ENCODE assay signal across 21 cellular contexts in the genomic region with DNA sequence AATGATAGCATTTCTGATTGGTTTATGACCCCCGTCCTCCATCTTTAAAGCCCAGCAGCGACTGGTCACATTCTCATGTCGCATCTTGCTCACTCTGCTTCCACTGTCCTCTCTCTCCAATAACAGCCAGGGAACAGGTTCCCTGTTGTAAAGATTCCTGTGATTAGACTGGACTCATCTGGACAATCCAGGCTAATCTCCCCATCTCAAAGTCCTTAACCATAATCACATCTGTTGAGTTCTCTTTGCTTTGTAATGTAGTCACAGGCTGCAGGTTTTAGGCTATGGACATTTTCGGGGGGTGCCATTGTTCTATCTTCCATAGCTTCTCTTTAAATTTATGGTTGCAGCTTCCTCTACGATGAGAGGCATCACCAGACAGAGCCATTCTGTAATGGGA.
DNase-seq lines count a peak whose midpoint lies in the region; ATAC-seq, FAIRE-seq and TF ChIP-seq lines count a peak whose summit lies in the region.
"Had no signal": no experiment of that assay in that cellular context is flagged by ENCODE, and none has a peak within 500 bp of the region (broad histone marks: within the 10 kb centered on the region; RNA-seq: fewer than 3 reads in every experiment).

No MANE protein-coding gene starts in this region.

- H3K27me3 Mint-ChIP-seq in GM23338 (ENCODE audit: insufficient read depth, low read depth, poor library complexity) (no peaks in the 10 kb centered on the region), neural progenitor cell (ENCODE audit: insufficient read depth, low read depth) (peaks cover 3% of the 10 kb centered on the region), WTC11 (ENCODE audit: low read depth) (no peaks in the 10 kb centered on the region)

- H2AFZ ChIP-seq in GM23338: peak overlapping the region; percentile 59; the same call in 1 of the 2 replicates
- peak overlapping the region; percentile 21 for H2AFZ ChIP-seq in neural progenitor cell (replicated peaks)

- H3K36me3 Mint-ChIP-seq in GM23338 (ENCODE audit: low read depth) (no peaks in the 10 kb centered on the region), neural progenitor cell (no peaks in the 10 kb centered on the region), WTC11 (no peaks in the 10 kb centered on the region)
- H3K36me3 Mint-ChIP-seq: CD4-positive, CD25-positive, alpha-beta regulatory T cell; IgD-negative memory B cell had no signal

- H3K4me3 ChIP-seq in GM23338: no peak overlapping the region
- H3K4me3 ChIP-seq in neural progenitor cell: no peak overlapping the region

- H3K79me2 ChIP-seq in GM23338 (replicated peaks; ENCODE audit: insufficient read depth): no peaks in the 10 kb centered on the region
- H3K79me2 ChIP-seq in neural progenitor cell (ENCODE audit: low read depth): no peaks in the 10 kb centered on the region

- H3K4me1 ChIP-seq in GM23338 (ENCODE audit: insufficient read depth) (no peaks in the 10 kb centered on the region), neural progenitor cell (peaks cover 4% of the 10 kb centered on the region)
- H3K4me1 ChIP-seq: BE2C, Caco-2 had no signal

- no peak overlapping the region for H3K27ac ChIP-seq in GM23338 (ENCODE audit: low read depth)
- no peak overlapping the region for H3K27ac ChIP-seq in neural progenitor cell

- POLR2A ChIA-PET in WTC11 (lab: Charles Lee): no interaction called here

- no peaks in the 10 kb centered on the region for H3F3A ChIP-seq in GM23338 (replicated peaks; ENCODE audit: low read depth)
- H3F3A ChIP-seq in neural progenitor cell (ENCODE audit: low read depth): no peaks in the 10 kb centered on the region

- ATAC-seq in GM23338: no peak
- no peak for ATAC-seq in WTC11
- ATAC-seq: HepG2 had no signal

- H4K20me1 ChIP-seq in GM23338 (replicated peaks; ENCODE audit: insufficient read depth): no peaks in the 10 kb centered on the region
- no peaks in the 10 kb centered on the region for H4K20me1 ChIP-seq in neural progenitor cell (ENCODE audit: low read depth)

- H3K4me3 Mint-ChIP-seq in GM23338 (no peak overlapping the region), neural progenitor cell (no peak overlapping the region), WTC11 (no peak overlapping the region)
- H3K4me3 Mint-ChIP-seq: CD4-positive, CD25-positive, alpha-beta regulatory T cell; H9; IgD-negative memory B cell had no signal

- DNase-seq in D721Med (ENCODE audit: insufficient read length, low spot score) (no peak), GM23338 (ENCODE audit: low spot score) (no peak), SK-N-DZ (ENCODE audit: low spot score) (peak; percentile 87), neural progenitor cell (ENCODE audit: low spot score) (no peak), WTC11 (ENCODE audit: low spot score) (no peak), NCI-H2107 (lab: John Stamatoyannopoulos, UW) (no peak)
- DNase-seq: ACHN; BE2C; C1 segment of cervical spinal cord; Caco-2; CD4-positive, CD25-positive, alpha-beta regulatory T cell; DMS153; DMS79; GDM1; GOT3; H9 had no signal

- H3K9me3 Mint-ChIP-seq in GM23338 (no peaks in the 10 kb centered on the region), neural progenitor cell (no peaks in the 10 kb centered on the region), WTC11 (no peaks in the 10 kb centered on the region)
- H3K9me3 Mint-ChIP-seq: H9, IgD-negative memory B cell had no signal

- H3K27me3 ChIP-seq in GM23338 (ENCODE audit: insufficient read depth) (no peaks in the 10 kb centered on the region), neural progenitor cell (no peaks in the 10 kb centered on the region)
- H3K27me3 ChIP-seq: BE2C had no signal

- no peak overlapping the region for H3K27ac Mint-ChIP-seq in GM23338
- H3K27ac Mint-ChIP-seq in neural progenitor cell: no peak overlapping the region
- no peak overlapping the region for H3K27ac Mint-ChIP-seq in WTC11
- H3K27ac Mint-ChIP-seq: CD4-positive, CD25-positive, alpha-beta regulatory T cell; H9; IgD-negative memory B cell had no signal

- H3K9ac ChIP-seq in neural progenitor cell: no peak overlapping the region

- H3K36me3 ChIP-seq in GM23338 (ENCODE audit: insufficient read depth) (no peaks in the 10 kb centered on the region), neural progenitor cell (no peaks in the 10 kb centered on the region)
- H3K36me3 ChIP-seq: BE2C had no signal

- H3K4me1 Mint-ChIP-seq in GM23338 (no peaks in the 10 kb centered on the region), neural progenitor cell (peaks cover 8% of the 10 kb centered on the region), WTC11 (no peaks in the 10 kb centered on the region)
- H3K4me1 Mint-ChIP-seq: CD4-positive, CD25-positive, alpha-beta regulatory T cell; H9; IgD-negative memory B cell had no signal

- CTCF ChIA-PET in WTC11 (lab: Charles Lee): no interaction called here

- FAIRE-seq in D721Med (lab: Jason Lieb, UNC): peak; percentile 48
- FAIRE-seq: A204.1, GM12892, GM18507, HepG2 had no signal

- TF ChIP-seq CTCF in D721Med (IDR thresholded peaks at IDR 0.05; ENCODE audit: insufficient read depth, missing control alignments): no peak
- no peak for TF ChIP-seq CTCF in GM23338 (conservative IDR thresholded peaks at IDR 0.05; ENCODE audit: low read depth in 2 of 2)
- no peak for TF ChIP-seq CTCF in neural progenitor cell (IDR thresholded peaks at IDR 0.05)
- TF ChIP-seq CTCF in WTC11 (IDR thresholded peaks at IDR 0.05): no peak

- H3K4me2 ChIP-seq in GM23338: no peak overlapping the region
- H3K4me2 ChIP-seq in neural progenitor cell: no peak overlapping the region

- H3K9me3 ChIP-seq in neural progenitor cell (ENCODE audit: low read depth): no peaks in the 10 kb centered on the region
- H3K9me3 ChIP-seq: BE2C, Caco-2 had no signal

- H3K9me2 ChIP-seq in GM23338 (ENCODE audit: insufficient read depth): no peaks in the 10 kb centered on the region

TF ChIP-seq in GM23338, 12 proteins besides CTCF, POLR2A, EP300 and RAD21 (continues in another document):
- TF ChIP-seq REST (IDR thresholded peaks at IDR 0.05; ENCODE audit: unreplicated experiment) (no peak), ZNF331 (CRISPR knock-in tag; IDR thresholded peaks at IDR 0.05; ENCODE audit: low read depth) (no peak), CREB1 (CRISPR knock-in tag; IDR thresholded peaks at IDR 0.05; ENCODE audit: low read depth) (no peak), EZH2phosphoT487 (IDR thresholded peaks at IDR 0.05; ENCODE audit: unreplicated experiment) (no peak)

TF ChIP-seq in WTC11, 78 proteins besides CTCF, POLR2A, EP300 and RAD21 (continues in another document):
- TF ChIP-seq ZNF121 (CRISPR knock-in tag; IDR thresholded peaks at IDR 0.05) (no peak), NFE2L1 (CRISPR knock-in tag; IDR thresholded peaks at IDR 0.05) (no peak), ZNF263 (CRISPR knock-in tag; IDR thresholded peaks at IDR 0.05; ENCODE audit: low read depth) (no peak), KAT7 (CRISPR knock-in tag; IDR thresholded peaks at IDR 0.05; ENCODE audit: borderline replicate concordance) (no peak)
- TF ChIP-seq, protein P1, sequence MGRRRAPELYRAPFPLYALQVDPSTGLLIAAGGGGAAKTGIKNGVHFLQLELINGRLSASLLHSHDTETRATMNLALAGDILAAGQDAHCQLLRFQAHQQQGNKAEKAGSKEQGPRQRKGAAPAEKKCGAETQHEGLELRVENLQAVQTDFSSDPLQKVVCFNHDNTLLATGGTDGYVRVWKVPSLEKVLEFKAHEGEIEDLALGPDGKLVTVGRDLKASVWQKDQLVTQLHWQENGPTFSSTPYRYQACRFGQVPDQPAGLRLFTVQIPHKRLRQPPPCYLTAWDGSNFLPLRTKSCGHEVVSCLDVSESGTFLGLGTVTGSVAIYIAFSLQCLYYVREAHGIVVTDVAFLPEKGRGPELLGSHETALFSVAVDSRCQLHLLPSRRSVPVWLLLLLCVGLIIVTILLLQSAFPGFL (CRISPR knock-in tag; IDR thresholded peaks at IDR 0.05; ENCODE audit: borderline replicate concordance): no peak
- TF ChIP-seq, protein P2, sequence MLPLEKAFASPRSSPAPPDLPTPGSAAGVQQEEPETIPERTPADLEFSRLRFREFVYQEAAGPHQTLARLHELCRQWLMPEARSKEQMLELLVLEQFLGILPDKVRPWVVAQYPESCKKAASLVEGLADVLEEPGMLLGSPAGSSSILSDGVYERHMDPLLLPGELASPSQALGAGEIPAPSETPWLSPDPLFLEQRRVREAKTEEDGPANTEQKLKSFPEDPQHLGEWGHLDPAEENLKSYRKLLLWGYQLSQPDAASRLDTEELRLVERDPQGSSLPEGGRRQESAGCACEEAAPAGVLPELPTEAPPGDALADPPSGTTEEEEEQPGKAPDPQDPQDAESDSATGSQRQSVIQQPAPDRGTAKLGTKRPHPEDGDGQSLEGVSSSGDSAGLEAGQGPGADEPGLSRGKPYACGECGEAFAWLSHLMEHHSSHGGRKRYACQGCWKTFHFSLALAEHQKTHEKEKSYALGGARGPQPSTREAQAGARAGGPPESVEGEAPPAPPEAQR (CRISPR knock-in tag; IDR thresholded peaks at IDR 0.05): no peak
- TF ChIP-seq, protein P3, sequence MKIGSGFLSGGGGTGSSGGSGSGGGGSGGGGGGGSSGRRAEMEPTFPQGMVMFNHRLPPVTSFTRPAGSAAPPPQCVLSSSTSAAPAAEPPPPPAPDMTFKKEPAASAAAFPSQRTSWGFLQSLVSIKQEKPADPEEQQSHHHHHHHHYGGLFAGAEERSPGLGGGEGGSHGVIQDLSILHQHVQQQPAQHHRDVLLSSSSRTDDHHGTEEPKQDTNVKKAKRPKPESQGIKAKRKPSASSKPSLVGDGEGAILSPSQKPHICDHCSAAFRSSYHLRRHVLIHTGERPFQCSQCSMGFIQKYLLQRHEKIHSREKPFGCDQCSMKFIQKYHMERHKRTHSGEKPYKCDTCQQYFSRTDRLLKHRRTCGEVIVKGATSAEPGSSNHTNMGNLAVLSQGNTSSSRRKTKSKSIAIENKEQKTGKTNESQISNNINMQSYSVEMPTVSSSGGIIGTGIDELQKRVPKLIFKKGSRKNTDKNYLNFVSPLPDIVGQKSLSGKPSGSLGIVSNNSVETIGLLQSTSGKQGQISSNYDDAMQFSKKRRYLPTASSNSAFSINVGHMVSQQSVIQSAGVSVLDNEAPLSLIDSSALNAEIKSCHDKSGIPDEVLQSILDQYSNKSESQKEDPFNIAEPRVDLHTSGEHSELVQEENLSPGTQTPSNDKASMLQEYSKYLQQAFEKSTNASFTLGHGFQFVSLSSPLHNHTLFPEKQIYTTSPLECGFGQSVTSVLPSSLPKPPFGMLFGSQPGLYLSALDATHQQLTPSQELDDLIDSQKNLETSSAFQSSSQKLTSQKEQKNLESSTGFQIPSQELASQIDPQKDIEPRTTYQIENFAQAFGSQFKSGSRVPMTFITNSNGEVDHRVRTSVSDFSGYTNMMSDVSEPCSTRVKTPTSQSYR (CRISPR knock-in tag; IDR thresholded peaks at IDR 0.05): no peak
